In the genomic region with DNA sequence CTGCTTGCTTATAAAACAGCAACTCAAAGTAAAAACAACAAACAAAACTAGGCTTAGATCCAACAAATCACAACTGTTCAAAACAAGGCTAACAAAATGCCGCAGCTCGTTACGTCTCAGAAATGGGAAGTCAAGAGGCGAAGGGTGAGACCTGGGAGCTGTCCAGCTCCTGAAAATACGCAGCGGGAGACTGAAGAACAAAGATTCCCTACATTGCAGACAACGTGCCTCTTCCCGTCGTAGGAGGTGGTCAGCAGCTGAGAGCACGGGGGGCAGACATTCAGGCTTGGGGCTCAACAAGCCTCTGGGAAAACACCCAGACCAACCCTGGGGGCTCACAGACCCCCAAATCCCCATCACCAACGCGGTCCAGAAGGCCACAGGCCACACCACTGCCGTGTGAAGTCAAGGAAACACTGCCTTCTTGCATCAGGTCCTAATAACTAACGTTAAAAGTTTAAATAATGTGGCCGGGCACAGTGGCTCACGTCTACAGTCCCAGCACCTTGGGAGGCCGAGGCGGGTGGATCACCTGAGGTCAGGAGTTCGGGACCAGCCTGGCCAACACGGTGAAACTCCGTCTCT, we compare ENCODE assay signal across 1 cellular context.
TF ChIP-seq lines count a peak whose summit lies in the region.

No MANE protein-coding gene starts in this region.

TF ChIP-seq in GM23338, 12 proteins besides CTCF, POLR2A, EP300 and RAD21 (continued from another document):
- TF ChIP-seq, protein P1, sequence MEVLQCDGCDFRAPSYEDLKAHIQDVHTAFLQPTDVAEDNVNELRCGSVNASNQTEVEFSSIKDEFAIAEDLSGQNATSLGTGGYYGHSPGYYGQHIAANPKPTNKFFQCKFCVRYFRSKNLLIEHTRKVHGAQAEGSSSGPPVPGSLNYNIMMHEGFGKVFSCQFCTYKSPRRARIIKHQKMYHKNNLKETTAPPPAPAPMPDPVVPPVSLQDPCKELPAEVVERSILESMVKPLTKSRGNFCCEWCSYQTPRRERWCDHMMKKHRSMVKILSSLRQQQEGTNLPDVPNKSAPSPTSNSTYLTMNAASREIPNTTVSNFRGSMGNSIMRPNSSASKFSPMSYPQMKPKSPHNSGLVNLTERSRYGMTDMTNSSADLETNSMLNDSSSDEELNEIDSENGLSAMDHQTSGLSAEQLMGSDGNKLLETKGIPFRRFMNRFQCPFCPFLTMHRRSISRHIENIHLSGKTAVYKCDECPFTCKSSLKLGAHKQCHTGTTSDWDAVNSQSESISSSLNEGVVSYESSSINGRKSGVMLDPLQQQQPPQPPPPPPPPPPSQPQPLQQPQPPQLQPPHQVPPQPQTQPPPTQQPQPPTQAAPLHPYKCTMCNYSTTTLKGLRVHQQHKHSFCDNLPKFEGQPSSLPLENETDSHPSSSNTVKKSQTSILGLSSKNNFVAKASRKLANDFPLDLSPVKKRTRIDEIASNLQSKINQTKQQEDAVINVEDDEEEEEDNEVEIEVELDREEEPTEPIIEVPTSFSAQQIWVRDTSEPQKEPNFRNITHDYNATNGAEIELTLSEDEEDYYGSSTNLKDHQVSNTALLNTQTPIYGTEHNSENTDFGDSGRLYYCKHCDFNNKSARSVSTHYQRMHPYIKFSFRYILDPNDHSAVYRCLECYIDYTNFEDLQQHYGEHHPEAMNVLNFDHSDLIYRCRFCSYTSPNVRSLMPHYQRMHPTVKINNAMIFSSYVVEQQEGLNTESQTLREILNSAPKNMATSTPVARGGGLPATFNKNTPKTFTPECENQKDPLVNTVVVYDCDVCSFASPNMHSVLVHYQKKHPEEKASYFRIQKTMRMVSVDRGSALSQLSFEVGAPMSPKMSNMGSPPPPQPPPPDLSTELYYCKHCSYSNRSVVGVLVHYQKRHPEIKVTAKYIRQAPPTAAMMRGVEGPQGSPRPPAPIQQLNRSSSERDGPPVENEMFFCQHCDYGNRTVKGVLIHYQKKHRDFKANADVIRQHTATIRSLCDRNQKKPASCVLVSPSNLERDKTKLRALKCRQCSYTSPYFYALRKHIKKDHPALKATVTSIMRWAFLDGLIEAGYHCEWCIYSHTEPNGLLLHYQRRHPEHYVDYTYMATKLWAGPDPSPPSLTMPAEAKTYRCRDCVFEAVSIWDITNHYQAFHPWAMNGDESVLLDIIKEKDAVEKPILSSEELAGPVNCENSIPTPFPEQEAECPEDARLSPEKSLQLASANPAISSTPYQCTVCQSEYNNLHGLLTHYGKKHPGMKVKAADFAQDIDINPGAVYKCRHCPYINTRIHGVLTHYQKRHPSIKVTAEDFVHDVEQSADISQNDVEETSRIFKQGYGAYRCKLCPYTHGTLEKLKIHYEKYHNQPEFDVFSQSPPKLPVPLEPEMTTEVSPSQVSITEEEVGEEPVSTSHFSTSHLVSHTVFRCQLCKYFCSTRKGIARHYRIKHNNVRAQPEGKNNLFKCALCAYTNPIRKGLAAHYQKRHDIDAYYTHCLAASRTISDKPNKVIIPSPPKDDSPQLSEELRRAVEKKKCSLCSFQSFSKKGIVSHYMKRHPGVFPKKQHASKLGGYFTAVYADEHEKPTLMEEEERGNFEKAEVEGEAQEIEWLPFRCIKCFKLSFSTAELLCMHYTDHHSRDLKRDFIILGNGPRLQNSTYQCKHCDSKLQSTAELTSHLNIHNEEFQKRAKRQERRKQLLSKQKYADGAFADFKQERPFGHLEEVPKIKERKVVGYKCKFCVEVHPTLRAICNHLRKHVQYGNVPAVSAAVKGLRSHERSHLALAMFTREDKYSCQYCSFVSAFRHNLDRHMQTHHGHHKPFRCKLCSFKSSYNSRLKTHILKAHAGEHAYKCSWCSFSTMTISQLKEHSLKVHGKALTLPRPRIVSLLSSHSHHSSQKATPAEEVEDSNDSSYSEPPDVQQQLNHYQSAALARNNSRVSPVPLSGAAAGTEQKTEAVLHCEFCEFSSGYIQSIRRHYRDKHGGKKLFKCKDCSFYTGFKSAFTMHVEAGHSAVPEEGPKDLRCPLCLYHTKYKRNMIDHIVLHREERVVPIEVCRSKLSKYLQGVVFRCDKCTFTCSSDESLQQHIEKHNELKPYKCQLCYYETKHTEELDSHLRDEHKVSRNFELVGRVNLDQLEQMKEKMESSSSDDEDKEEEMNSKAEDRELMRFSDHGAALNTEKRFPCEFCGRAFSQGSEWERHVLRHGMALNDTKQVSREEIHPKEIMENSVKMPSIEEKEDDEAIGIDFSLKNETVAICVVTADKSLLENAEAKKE (CRISPR knock-in tag; IDR thresholded peaks at IDR 0.05): no peak; the same call in 1 of the 2 replicates
